Comparison of ENCODE assay signal across 8 cellular contexts in the genomic region with DNA sequence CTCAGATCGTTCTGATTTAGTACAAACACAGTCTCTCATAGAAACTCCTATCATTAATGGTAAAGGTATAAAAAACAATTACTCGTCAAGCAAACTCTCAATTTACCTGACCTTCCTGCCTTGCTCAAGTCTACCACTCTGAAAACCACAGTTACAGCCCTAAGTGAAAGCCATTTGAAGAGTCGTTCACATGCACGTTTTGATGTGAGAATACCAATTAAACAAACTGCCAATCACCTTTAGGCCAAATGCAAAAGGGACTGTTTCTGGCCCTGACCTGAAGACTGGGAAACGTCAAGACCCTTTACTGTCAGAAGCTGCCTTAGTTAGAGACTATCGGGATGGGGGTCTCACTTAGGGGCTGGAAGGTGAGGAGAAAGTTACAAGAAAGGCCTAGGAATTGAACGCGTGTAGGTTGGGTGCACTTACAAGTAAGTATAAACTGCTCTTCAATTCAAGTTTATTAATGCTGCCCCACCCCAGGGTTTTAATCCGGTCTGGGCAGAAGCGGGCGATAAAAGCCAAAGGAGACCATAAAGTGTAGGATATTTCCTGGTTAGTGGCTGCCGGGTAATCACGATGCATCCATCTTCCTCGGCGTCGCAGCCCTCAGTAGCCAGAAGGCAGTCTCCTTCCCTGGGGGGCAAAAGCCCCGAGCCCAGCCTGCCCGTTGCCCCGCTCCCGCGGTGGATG. TPM values are rescaled to one million over a fixed set of nuclear protein-coding genes. Genes with fewer than 3 reads are reported as not detected.
A peak's percentile ranks its signal among the peaks of the same experiment; 100 is the strongest.
DNase-seq lines count a peak whose midpoint lies in the region; ATAC-seq, FAIRE-seq and TF ChIP-seq lines count a peak whose summit lies in the region.

No MANE protein-coding gene starts in this region.

- no peak for TF ChIP-seq EP300 in GM12878 (IDR thresholded peaks at IDR 0.05; ENCODE audit: borderline replicate concordance in 1 of 2, control insufficient read depth in 1 of 2, low read depth in 2 of 2, low read length in 2 of 2)

- no peak for DNase-seq in Right ventricle myocardium superior
- DNase-seq in Right ventricle myocardium inferior (ENCODE audit: missing footprints): no peak
- no peak for DNase-seq in MG63
- no peak for DNase-seq in GM12878 (ENCODE audit: low read depth, low spot score)
- peak in 1 of 49 donors; percentile 53 for DNase-seq in substantia nigra (lab: John Stamatoyannopoulos, UW)
- no peak for DNase-seq in NCI-H226
- no peak for DNase-seq in omental fat pad (ENCODE audit: low spot score)

- BruUV-seq in GM12878 (replicated peaks; lab: Mats Ljungman, UMichigan): no TSS peak

- H3K27me3 ChIP-seq in MG63 (no peaks in the 10 kb centered on the region), GM12878 (replicated peaks in 1 of 2; ENCODE audit: control insufficient read depth in 2 of 2, insufficient read depth in 2 of 2, low read length in 1 of 2) (no peaks in the 10 kb centered on the region), layer of hippocampus (ENCODE audit: control insufficient read depth, insufficient read depth, low read length) (no peaks in the 10 kb centered on the region)

- H3K4me2 ChIP-seq in GM12878 (ENCODE audit: control insufficient read depth, insufficient read depth): peak overlapping the region; percentile 72

- H3K4me3 ChIP-seq in MG63 (peak overlapping the region; percentile 92), GM12878 (peak overlapping the region; percentile 72)

- peak; percentile 4 for ATAC-seq in Right ventricle myocardium superior (ENCODE audit: poor library complexity)
- ATAC-seq in Right ventricle myocardium inferior: no peak
- ATAC-seq in GM12878: peak; percentile 20
- no peak for ATAC-seq in omental fat pad (ENCODE audit: low FRiP score)

- intact Hi-C loops in Right ventricle myocardium superior (cut with DNase I): no loop called here
- intact Hi-C loops in Right ventricle myocardium inferior (cut with DNase I): no loop called here
- intact Hi-C loops in GM12878 (cut with micrococcal nuclease; ENCODE audit: unreplicated experiment): loop anchor here (5.0 to 10.0 kb wide), 3 partner anchors 129 to 246 kb away; partner anchors contain the start of gene LCOR

- WGBS in GM12878 (ENCODE audit: insufficient coverage, insufficient replicate concordance, low lambda C conversion rate, missing lambda C conversion rate): 2% methylated on average over 21 of the region's 21 CpGs

- no peak for TF ChIP-seq CTCF in GM12878 (IDR thresholded peaks at IDR 0.05 in 2 of 3, conservative IDR thresholded peaks at IDR 0.05 in 1 of 3; ENCODE audit: control insufficient read depth in 2 of 3, extremely low read depth in 1 of 3, insufficient read depth in 1 of 3, low read depth in 3 of 3, low read length in 3 of 3)
- no peak for TF ChIP-seq CTCF in omental fat pad (IDR thresholded peaks at IDR 0.05)

- RAD21 ChIA-PET in GM12878 (lab: Charles Lee; ENCODE audit: unreplicated experiment): interaction anchor here (1.0 to 1.4 kb wide), 3 partner anchors 23 to 160 kb away, joined by 3 read pairs; no protein-coding TSS in a partner anchor

- H3K27ac ChIP-seq in GM12878 (ENCODE audit: control insufficient read depth, insufficient read depth): peak overlapping the region; percentile 96
- H3K27ac ChIP-seq in layer of hippocampus (ENCODE audit: low read depth, low read length): peak overlapping the region; percentile 92
- H3K27ac ChIP-seq in substantia nigra (ENCODE audit: low read depth, low read length, poor library complexity, severe bottlenecking): peak overlapping the region; percentile 78

- H3K36me3 ChIP-seq in MG63 (peaks cover 26% of the 10 kb centered on the region), GM12878 (ENCODE audit: control insufficient read depth in 2 of 2, insufficient read depth in 2 of 2, low read length in 1 of 2) (no peaks in the 10 kb centered on the region; a peak in 1 of 4 replicates)

- POLR2A ChIA-PET in GM12878 (lab: Charles Lee): no interaction called here

- SMC1A ChIA-PET in GM12878 (lab: Charles Lee; ENCODE audit: uncharacterized antibody, unreplicated experiment): interaction anchor here (0.6 to 1.5 kb wide), 3 partner anchors 10 to 135 kb away, joined by 3 to 6 read pairs (median 3); partner anchors contain the start of gene PIK3AP1

- TF ChIP-seq POLR2A in GM12878 (IDR thresholded peaks at IDR 0.05; ENCODE audit: low read depth, low read length): no peak

- in situ Hi-C loops in GM12878 (cut with MboI): no loop called here

- H3K9me3 ChIP-seq in MG63 (no peaks in the 10 kb centered on the region), GM12878 (replicated peaks; ENCODE audit: control insufficient read depth, insufficient read depth, low read length) (no peaks in the 10 kb centered on the region)

- no peaks in the 10 kb centered on the region for H4K20me1 ChIP-seq in GM12878 (ENCODE audit: control insufficient read depth, insufficient read depth)

- TF ChIP-seq RAD21 in GM12878 (IDR thresholded peaks at IDR 0.05; ENCODE audit: insufficient read depth, low read depth, low read length): no peak

- FAIRE-seq in GM12878 (lab: Jason Lieb, UNC): no peak

- CTCF ChIA-PET in GM12878 (lab: Yijun Ruan, JAX): interaction anchor here (1.4 kb wide), 1 partner anchor 12 kb away, joined by 3 read pairs; no protein-coding TSS in a partner anchor

- peak overlapping the region; percentile 86 for H3K9ac ChIP-seq in GM12878 (ENCODE audit: control insufficient read depth, insufficient read depth, low read length)

- H2AFZ ChIP-seq in GM12878 (ENCODE audit: control insufficient read depth, low read depth, low read length): peak overlapping the region; percentile 48

- H3K4me1 ChIP-seq in GM12878 (ENCODE audit: control insufficient read depth, insufficient read depth, low read length): peaks cover 22% of the 10 kb centered on the region

- H3K79me2 ChIP-seq in GM12878 (ENCODE audit: control insufficient read depth, insufficient read depth, low read length): peaks cover 63% of the 10 kb centered on the region

TF ChIP-seq in GM12878, 131 proteins besides CTCF, POLR2A, EP300 and RAD21 (continues in another document):
- TF ChIP-seq YY1 (IDR thresholded peaks at IDR 0.05; ENCODE audit: low read depth, low read length) (0 out of 2 replicates have a peak, but pooled peaks have one; percentile 17), ZNF384 (IDR thresholded peaks at IDR 0.05; ENCODE audit: borderline replicate concordance, low read depth, low read length) (no peak), BCL11A (IDR thresholded peaks at IDR 0.05; ENCODE audit: low read depth, low read length) (no peak), PBX3 (IDR thresholded peaks at IDR 0.05; ENCODE audit: insufficient replicate concordance, low read depth, low read length) (peak; percentile 60), POU2F2 (IDR thresholded peaks at IDR 0.05; ENCODE audit: borderline replicate concordance, low read depth, low read length) (0 out of 3 replicates have a peak, but pooled peaks have one; percentile 13), CREM (IDR thresholded peaks at IDR 0.05; ENCODE audit: low read depth) (0 out of 2 replicates have a peak, but pooled peaks have one; percentile 16), MEF2A (IDR thresholded peaks at IDR 0.05; ENCODE audit: insufficient read depth, low read depth, low read length) (no peak), BMI1 (IDR thresholded peaks at IDR 0.05; ENCODE audit: borderline replicate concordance) (no peak), SREBF1 (IDR thresholded peaks at IDR 0.05; ENCODE audit: low read length) (no peak), ZZZ3 (IDR thresholded peaks at IDR 0.05; ENCODE audit: control insufficient read depth, insufficient read length, low read depth) (no peak)

RNA-seq across cellular contexts. Expression of gene TM9SF3, which starts 0.9 kb away (rescaled TPM):
- total RNA-seq in Right ventricle myocardium superior: 68.5 TPM
- 65.9 TPM for total RNA-seq in Right ventricle myocardium inferior
- total RNA-seq in MG63 (2014; rRNA removed; shearing (Covaris generic); ENCODE audit: low replicate concordance): 28.2 and 45.5 TPM in 2 replicates
- total RNA-seq in GM12878 (2013; cell fraction: nucleolus; rRNA removed): 109 TPM in 2 replicates
- 34.7 and 42.5 TPM in 2 replicates for total RNA-seq in GM12878 (2014; rRNA removed)
- total RNA-seq in GM12878 (2014; rRNA removed; fragmentation: Illumina TruSeq; extraction: Trizol): 43.5 and 45.9 TPM in 2 replicates
- 65.9 and 71.5 TPM in 2 replicates for total RNA-seq in GM12878 (2021)
- polyA plus RNA-seq in GM12878 (2011; ENCODE audit: low read depth): 17.5 TPM
- 46.3 and 87.7 TPM in 2 replicates for polyA plus RNA-seq in GM12878 (2011; rRNA removed)
- polyA plus RNA-seq in GM12878 (2011; cell fraction: cytosol; rRNA removed): 20.9 and 40.4 TPM in 2 replicates
- polyA plus RNA-seq in GM12878 (2011; cell fraction: nucleus; rRNA removed): 20.9 and 21.5 TPM in 2 replicates
- polyA plus RNA-seq in GM12878 (2012): 35.8 and 41.6 TPM in 2 replicates
- polyA plus RNA-seq in GM12878 (2014; fragmentation: Illumina TruSeq; extraction: Trizol): 46.8 and 69.3 TPM in 2 replicates
- polyA plus RNA-seq in GM12878 (2014; fragmentation: Nextera tagmentation; extraction: Ambion mirVana): 10 to 100 TPM; 17.1 to 20.4 TPM
- polyA plus RNA-seq in GM12878 (2014; rRNA removed): 23.5 and 26.5 TPM in 2 replicates
- 10 to 100 TPM; 73.1 to 85.4 TPM for polyA plus RNA-seq in GM12878 (2016; fragmentation: Nextera tagmentation; extraction: Ambion mirVana)
- polyA minus RNA-seq in GM12878 (2011; rRNA and poly(A)+ RNA removed): 77.9 and 91.5 TPM in 2 replicates
- 26.9 and 28.9 TPM in 2 replicates for polyA minus RNA-seq in GM12878 (2011; cell fraction: cytosol; rRNA and poly(A)+ RNA removed)
- 35.7 and 51.8 TPM in 2 replicates for polyA minus RNA-seq in GM12878 (2011; cell fraction: nucleus; rRNA and poly(A)+ RNA removed)
- total RNA-seq in omental fat pad: 10 to 100 TPM; 75.5 to 99.9 (median 86.8) TPM

Comparison
In these comparisons a context has a peak if more than half of its experiments do, and no peak if none do; other contexts are left out.
1. ATAC-seq: peak in Right ventricle myocardium superior (single experiment) and GM12878 (single experiment); none in Right ventricle myocardium inferior (single experiment) and omental fat pad (single experiment).
2. Peak in every context shown above with its lines, with median percentiles within 50 percentile points of each other: H3K27ac ChIP-seq.